Comparison of ENCODE assay signal across 8 cellular contexts in the genomic region with DNA sequence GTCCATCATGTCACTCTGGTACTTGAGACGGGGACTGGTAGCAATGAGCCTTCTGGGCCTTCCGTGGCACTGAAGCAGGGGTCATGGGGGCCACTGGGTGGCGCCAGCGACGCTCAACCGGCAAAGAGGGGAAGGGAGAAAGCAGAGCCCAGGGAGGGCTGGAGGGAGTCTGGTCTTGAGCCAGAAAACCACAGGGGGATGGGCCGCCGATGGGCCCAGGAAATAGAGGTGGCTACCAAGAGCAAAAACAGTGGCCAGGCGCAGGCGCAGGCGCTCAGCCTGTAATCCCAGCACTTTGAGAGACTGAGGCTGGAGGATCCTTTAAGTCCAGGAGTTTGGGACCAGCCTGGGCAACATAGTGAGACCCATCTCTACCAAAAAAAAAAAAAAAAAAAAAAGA. TPM values are rescaled to one million over a fixed set of nuclear protein-coding genes. Genes with fewer than 3 reads are reported as not detected.
DNase-seq lines count a peak whose midpoint lies in the region; ATAC-seq, FAIRE-seq and TF ChIP-seq lines count a peak whose summit lies in the region.

No MANE protein-coding gene starts in this region.

- TF ChIP-seq CTCF in A549 (IDR thresholded peaks at IDR 0.05) (peak; percentile 61), RWPE2 (IDR thresholded peaks at IDR 0.05; ENCODE audit: poor library complexity, severe bottlenecking) (peak; percentile 17), astrocyte of the cerebellum (IDR thresholded peaks at IDR 0.05; ENCODE audit: low read depth, low read length, missing control alignments) (peak; percentile 39), right lobe of liver (IDR thresholded peaks at IDR 0.05) (peak; percentile 44 to 61 (median 54))

- DNase-seq in A549 (ENCODE audit: low read depth in 1 of 2, low spot score in 1 of 2) (peak; percentile 33 to 58), GM12891 (ENCODE audit: insufficient read length, low spot score) (peak; percentile 41), RWPE2 (ENCODE audit: low spot score) (no peak), astrocyte of the cerebellum (ENCODE audit: low read depth) (no peak), right lobe of liver (peak in 2 of 3 donors; percentile 42 to 58), hippocampal formation (lab: John Stamatoyannopoulos, UW) (no peak)
- no peak for DNase-seq in NK-92 treated with Interleukin-12 subunit alpha and Interleukin-12 subunit beta, amount 100 ng/mL, for 24 hours (lab: John Stamatoyannopoulos, UW)

- H3K4me2 ChIP-seq in A549, result no peak overlapping the region

- 41% methylated on average over 11 of the region's 11 CpGs for WGBS in A549 (ENCODE audit: missing lambda C conversion rate)
- WGBS in right lobe of liver (ENCODE audit: insufficient coverage, low coverage, low lambda C conversion rate, missing lambda C conversion rate), result 52% methylated on average over 7 of the region's 11 CpGs

- H3K9me3 ChIP-seq in A549, result no peaks in the 10 kb centered on the region
- no peaks in the 10 kb centered on the region for H3K9me3 ChIP-seq in RWPE2 (ENCODE audit: severe bottlenecking)
- H3K9me3 ChIP-seq in right lobe of liver, result no peaks in the 10 kb centered on the region

- H3K4me3 ChIP-seq in A549 (no peak overlapping the region), RWPE2 (ENCODE audit: severe bottlenecking) (no peak overlapping the region), astrocyte of the cerebellum (ENCODE audit: low read depth, low read length) (no peak overlapping the region), right lobe of liver (no peak overlapping the region)

- peak; percentile 79 to 98 for ATAC-seq in A549
- ATAC-seq in HG03066 (IDR thresholded peaks at IDR 0.05; ENCODE audit: low read depth, unreplicated experiment), result peak; percentile 92
- no peak; the same call in 2 of the 3 replicates for ATAC-seq in RWPE2 (ENCODE audit: low read depth)
- peak; percentile 71 to 90 (median 80) for ATAC-seq in right lobe of liver

- H3K27me3 ChIP-seq in RWPE2 (ENCODE audit: insufficient read depth, poor library complexity, severe bottlenecking) (no peaks in the 10 kb centered on the region), right lobe of liver (no peaks in the 10 kb centered on the region)

- in situ Hi-C loops in astrocyte of the cerebellum (cut with HindIII; ENCODE audit: low sequenced_read_pairs), result no loop called here

- H3K27ac ChIP-seq in A549 (no peak overlapping the region), RWPE2 (ENCODE audit: poor library complexity, severe bottlenecking) (no peak overlapping the region), right lobe of liver (no peak overlapping the region)

- CTCF ChIA-PET in A549 (lab: Yijun Ruan, JAX), result interaction anchor here (0.6 to 2.3 kb wide), 18 partner anchors 9 to 1022 kb away, joined by 3 to 11 read pairs (median 3); partner anchors contain the start of genes EXOC8 and SPRTN

- intact Hi-C loops in right lobe of liver (cut with DNase I), result no loop called here

- TF ChIP-seq POLR2A in A549 (IDR thresholded peaks at IDR 0.05; ENCODE audit: low read length) (no peak), GM12891 (IDR thresholded peaks at IDR 0.05; ENCODE audit: low read depth, low read length) (no peak), right lobe of liver (IDR thresholded peaks at IDR 0.05) (no peak)

- no peaks in the 10 kb centered on the region for H3K36me3 ChIP-seq in RWPE2 (ENCODE audit: low read depth)
- no peaks in the 10 kb centered on the region for H3K36me3 ChIP-seq in right lobe of liver

- peak; percentile 57 to 73 for TF ChIP-seq RAD21 in A549 (conservative IDR thresholded peaks at IDR 0.05 in 1 of 2, IDR thresholded peaks at IDR 0.05 in 1 of 2)

- TF ChIP-seq EP300 in A549 (IDR thresholded peaks at IDR 0.05), result no peak

- POLR2A ChIA-PET in A549 (lab: Yijun Ruan, JAX), result no interaction called here

- H3K4me1 ChIP-seq in A549 (no peaks in the 10 kb centered on the region), RWPE2 (ENCODE audit: insufficient read depth, poor library complexity, severe bottlenecking) (no peaks in the 10 kb centered on the region), right lobe of liver (no peaks in the 10 kb centered on the region)

- FAIRE-seq in A549 (lab: Jason Lieb, UNC) (no peak), GM12891 (lab: Jason Lieb, UNC) (peak; percentile 83)

TF ChIP-seq in A549, 52 proteins besides CTCF, POLR2A, EP300 and RAD21:
- peak; percentile 67 for TF ChIP-seq SMC3 (IDR thresholded peaks at IDR 0.05)
- no peak for TF ChIP-seq ESRRA (IDR thresholded peaks at IDR 0.05; ENCODE audit: borderline replicate concordance, low read length)
TF ChIP-seq in A549: peak in this region for 1.

TF ChIP-seq in GM12891, 5 proteins besides CTCF, POLR2A, EP300 and RAD21:
- TF ChIP-seq POLR2AphosphoS5 (IDR thresholded peaks at IDR 0.05; ENCODE audit: low read depth, low read length), result no peak
- no peak for TF ChIP-seq POU2F2 (IDR thresholded peaks at IDR 0.05; ENCODE audit: low read depth, low read length)

RNA-seq across cellular contexts. Expression of gene EXOC8, which starts 21.8 kb away (rescaled TPM):
- polyA plus RNA-seq in A549 (2011; rRNA removed) (7.6 and 7.7 TPM in 2 replicates), A549 (2017; fragmentation: RNase III; extraction: RNeasy Plus Mini Kit Qiagen cat#74134 plus additional on column Dnase treatment) (8.9 to 10.1 TPM (median 9.8 TPM) in 3 replicates)
- 2.1 and 2.3 TPM in 2 replicates for polyA plus RNA-seq in A549 (2012; cell fraction: cytosol; rRNA removed)
- 2.8 and 3.6 TPM in 2 replicates for polyA plus RNA-seq in A549 (2012; cell fraction: nucleus; rRNA removed)
- polyA minus RNA-seq in A549 (2011; rRNA and poly(A)+ RNA removed), result 12.8 and 13.1 TPM in 2 replicates
- 3.9 TPM for polyA plus RNA-seq in GM12891 (2012; ENCODE audit: low read depth, missing spikeins)
- total RNA-seq in right lobe of liver, result 1 to 10 TPM; 5.7 to 7.8 (median 6.8) TPM

RNA-seq across cellular contexts. Expression of gene SPRTN, which starts 22.2 kb away (rescaled TPM):
- polyA plus RNA-seq in A549 (2011; rRNA removed) (17.9 and 21.0 TPM in 2 replicates), A549 (2017; fragmentation: RNase III; extraction: RNeasy Plus Mini Kit Qiagen cat#74134 plus additional on column Dnase treatment) (14.0 to 16.0 TPM (median 14.4 TPM) in 3 replicates)
- 13.4 and 18.0 TPM in 2 replicates for polyA plus RNA-seq in A549 (2012; cell fraction: cytosol; rRNA removed)
- 11.7 and 15.3 TPM in 2 replicates for polyA plus RNA-seq in A549 (2012; cell fraction: nucleus; rRNA removed)
- polyA minus RNA-seq in A549 (2011; rRNA and poly(A)+ RNA removed), result 29.9 and 31.7 TPM in 2 replicates
- 2.3 TPM for polyA plus RNA-seq in GM12891 (2012; ENCODE audit: low read depth, missing spikeins)
- total RNA-seq in right lobe of liver, result 1 to 10 TPM; 3.3 to 6.4 (median 4.8) TPM

Comparison
In these comparisons a context has a peak if more than half of its experiments do, and no peak if none do; other contexts are left out.
1. DNase-seq: peak in A549 (2 of 2), GM12891 (single experiment) and right lobe of liver (2 of 3); none in RWPE2 (single experiment), astrocyte of the cerebellum (single experiment), NK-92 treated with Interleukin-12 subunit alpha and Interleukin-12 subunit beta, amount 100 ng/mL, for 24 hours (single experiment) and hippocampal formation (0 of 2).
2. Peak in every context shown above with its lines, with median percentiles within 50 percentile points of each other: CTCF ChIP-seq.